33 cellular contexts compared by ENCODE assay signal in genomic region chr10:114117728-114118127, GRCh38. TPM values are rescaled to one million over a fixed set of nuclear protein-coding genes. Genes with fewer than 3 reads are reported as not detected.
DNase-seq lines count a peak whose midpoint lies in the region; ATAC-seq and TF ChIP-seq lines count a peak whose summit lies in the region.
"Had no signal": no experiment of that assay in that cellular context is flagged by ENCODE, and none has a peak within 500 bp of the region (broad histone marks: within the 10 kb centered on the region; RNA-seq: fewer than 3 reads in every experiment).

No MANE protein-coding gene starts in this region.

- intact Hi-C loops in left ventricle myocardium inferior (cut with micrococcal nuclease): no loop called here
- intact Hi-C loops in Right ventricle myocardium inferior (cut with DNase I): no loop called here
- intact Hi-C loops in left ventricle myocardium superior (cut with micrococcal nuclease): no loop called here
- intact Hi-C loops in left colon (cut with DNase I, micrococcal nuclease): no loop called here

- no peaks in the 10 kb centered on the region for H3K36me3 Mint-ChIP-seq in GM23338 (ENCODE audit: low read depth)

- ATAC-seq in Right ventricle myocardium inferior (no peak), left ventricle myocardium superior (peak; percentile 59), GM23338 (peak; percentile 27; the same call in 1 of the 3 replicates), left colon (no peak)
- ATAC-seq: A549; CD8-positive, alpha-beta T cell had no signal

- no peaks in the 10 kb centered on the region for H3K79me2 ChIP-seq in GM23338 (replicated peaks; ENCODE audit: insufficient read depth)

- peaks cover 6% of the 10 kb centered on the region for H3K36me3 ChIP-seq in left ventricle myocardium inferior
- H3K36me3 ChIP-seq in right atrium auricular region: no peaks in the 10 kb centered on the region
- no peaks in the 10 kb centered on the region for H3K36me3 ChIP-seq in GM23338 (ENCODE audit: insufficient read depth)
- H3K36me3 ChIP-seq: BE2C had no signal

- H3K27me3 ChIP-seq in left ventricle myocardium inferior (ENCODE audit: low read depth): no peaks in the 10 kb centered on the region
- no peaks in the 10 kb centered on the region for H3K27me3 ChIP-seq in right atrium auricular region
- no peaks in the 10 kb centered on the region for H3K27me3 ChIP-seq in GM23338 (ENCODE audit: insufficient read depth)
- H3K27me3 ChIP-seq: BLaER1; BLaER1 treated with 17β-estradiol and CSF1 and Interleukin-3, amounts not matched to agents 10 nM and 100 nM had no signal

- no peaks in the 10 kb centered on the region for H3K4me1 Mint-ChIP-seq in GM23338
- H3K4me1 Mint-ChIP-seq: B cell; CD14-positive monocyte; CD4-positive, alpha-beta memory T cell; CD4-positive, CD25-positive, alpha-beta regulatory T cell; CD8-positive, alpha-beta memory T cell had no signal

- H3K27ac Mint-ChIP-seq in GM23338: no peak overlapping the region
- H3K27ac Mint-ChIP-seq: B cell; CD14-positive monocyte; CD4-positive, alpha-beta memory T cell; CD4-positive, alpha-beta T cell; CD4-positive, CD25-positive, alpha-beta regulatory T cell; CD8-positive, alpha-beta memory T cell; CD8-positive, alpha-beta T cell had no signal

- H3K27ac ChIP-seq in left ventricle myocardium inferior (replicated peaks) (peak overlapping the region; percentile 9), right atrium auricular region (no peak overlapping the region), GM23338 (ENCODE audit: low read depth) (no peak overlapping the region)
- H3K27ac ChIP-seq: 22Rv1; A549; BLaER1; BLaER1 treated with 17β-estradiol and CSF1 and Interleukin-3, amounts not matched to agents 10 nM and 100 nM; C4-2B had no signal

- H4K20me1 ChIP-seq in GM23338 (replicated peaks; ENCODE audit: insufficient read depth): no peaks in the 10 kb centered on the region; the same call in 1 of the 2 replicates
- H4K20me1 ChIP-seq: BLaER1; BLaER1 treated with 17β-estradiol and CSF1 and Interleukin-3, amounts not matched to agents 10 nM and 100 nM had no signal

- TF ChIP-seq CTCF in left ventricle myocardium inferior (IDR thresholded peaks at IDR 0.05; ENCODE audit: borderline replicate concordance) (no peak), right atrium auricular region (IDR thresholded peaks at IDR 0.05) (no peak), GM23338 (conservative IDR thresholded peaks at IDR 0.05; ENCODE audit: low read depth in 2 of 2) (no peak)

- H3K4me1 ChIP-seq in left ventricle myocardium inferior (peaks cover 13% of the 10 kb centered on the region), right atrium auricular region (no peaks in the 10 kb centered on the region), GM23338 (ENCODE audit: insufficient read depth) (no peaks in the 10 kb centered on the region; the same call in 1 of the 2 replicates)
- H3K4me1 ChIP-seq: A549; BE2C; BLaER1; BLaER1 treated with 17β-estradiol and CSF1 and Interleukin-3, amounts not matched to agents 10 nM and 100 nM; Caco-2 had no signal

- H3K9me3 ChIP-seq in left ventricle myocardium inferior (replicated peaks): no peaks in the 10 kb centered on the region
- no peaks in the 10 kb centered on the region for H3K9me3 ChIP-seq in right atrium auricular region
- H3K9me3 ChIP-seq: A549; BE2C; BLaER1; BLaER1 treated with 17β-estradiol and CSF1 and Interleukin-3, amounts not matched to agents 10 nM and 100 nM; Caco-2 had no signal

- no peak for DNase-seq in left ventricle myocardium inferior
- no peak for DNase-seq in Right ventricle myocardium inferior (ENCODE audit: missing footprints)
- DNase-seq in left ventricle myocardium superior: no peak
- no peak for DNase-seq in right atrium auricular region (ENCODE audit: low spot score)
- peak; percentile 3 for DNase-seq in GM23338 (ENCODE audit: low spot score)
- no peak for DNase-seq in left colon
- DNase-seq: 8988T; ACHN; AML-193; BE2C; C1 segment of cervical spinal cord; Caco-2; Calu3; CD4-positive, alpha-beta memory T cell; CD4-positive, alpha-beta T cell; CD4-positive, CD25-positive, alpha-beta regulatory T cell; CD8-positive, alpha-beta memory T cell; CD8-positive, alpha-beta T cell; COR-L47; DMS 273 treated with DMSO at 0.1 percent for 48 hours; DMS153; DMS53; DMS79; DMS79 treated with DMSO at 0.1 percent for 48 hours; DND-41; EL had no signal

- H3K9me3 Mint-ChIP-seq in GM23338: no peaks in the 10 kb centered on the region
- H3K9me3 Mint-ChIP-seq: CD14-positive monocyte; CD4-positive, alpha-beta T cell; CD4-positive, CD25-positive, alpha-beta regulatory T cell; CD8-positive, alpha-beta memory T cell; CD8-positive, alpha-beta T cell had no signal

- no peaks in the 10 kb centered on the region for H3F3A ChIP-seq in GM23338 (replicated peaks; ENCODE audit: low read depth)

- H3K27me3 Mint-ChIP-seq in GM23338 (ENCODE audit: insufficient read depth, low read depth, poor library complexity): no peaks in the 10 kb centered on the region

- no peak overlapping the region for H3K4me3 Mint-ChIP-seq in GM23338
- H3K4me3 Mint-ChIP-seq: B cell; CD14-positive monocyte; CD4-positive, alpha-beta memory T cell; CD4-positive, alpha-beta T cell; CD4-positive, CD25-positive, alpha-beta regulatory T cell; CD8-positive, alpha-beta memory T cell; CD8-positive, alpha-beta T cell had no signal

- H3K4me3 ChIP-seq in left ventricle myocardium inferior: peak overlapping the region; percentile 37
- H3K4me3 ChIP-seq in right atrium auricular region: no peak overlapping the region
- H3K4me3 ChIP-seq in GM23338: no peak overlapping the region
- H3K4me3 ChIP-seq: A549; BLaER1; BLaER1 treated with 17β-estradiol and CSF1 and Interleukin-3, amounts not matched to agents 10 nM and 100 nM had no signal

- no peak overlapping the region for H2AFZ ChIP-seq in GM23338

- H3K4me2 ChIP-seq in GM23338: no peak overlapping the region
- H3K4me2 ChIP-seq: A549; BLaER1; BLaER1 treated with 17β-estradiol and CSF1 and Interleukin-3, amounts not matched to agents 10 nM and 100 nM had no signal

- no peaks in the 10 kb centered on the region for H3K9me2 ChIP-seq in GM23338 (ENCODE audit: insufficient read depth)

TF ChIP-seq in GM23338, 12 proteins besides CTCF, POLR2A, EP300 and RAD21 (continues in another document):
- TF ChIP-seq ZNF331 (CRISPR knock-in tag; IDR thresholded peaks at IDR 0.05; ENCODE audit: low read depth) (no peak), REST (IDR thresholded peaks at IDR 0.05; ENCODE audit: unreplicated experiment) (no peak), JUNB (IDR thresholded peaks at IDR 0.05; ENCODE audit: unreplicated experiment) (no peak), NANOG (IDR thresholded peaks at IDR 0.05; ENCODE audit: borderline replicate concordance) (no peak), POLR2AphosphoS5 (IDR thresholded peaks at IDR 0.05; ENCODE audit: low read depth) (no peak), STAT1 (IDR thresholded peaks at IDR 0.05; ENCODE audit: unreplicated experiment) (no peak), EZH2 (IDR thresholded peaks at IDR 0.05; ENCODE audit: low read depth, unreplicated experiment) (no peak), ETS1 (IDR thresholded peaks at IDR 0.05) (no peak), ZNF114 (CRISPR knock-in tag; IDR thresholded peaks at IDR 0.05) (no peak)

RNA-seq across cellular contexts. Expression of gene CCDC186, which starts 56.3 kb away (rescaled TPM):
- total RNA-seq in left ventricle myocardium inferior: 18.8 TPM
- total RNA-seq in Right ventricle myocardium inferior: 17.4 TPM
- total RNA-seq in left ventricle myocardium superior: 17.7 TPM
- total RNA-seq in right atrium auricular region: 10 to 100 TPM; 13.0 to 17.1 TPM
- 23.5 and 24.2 TPM in 2 replicates for total RNA-seq in GM23338 (2014; rRNA removed; shearing (Covaris generic))
- polyA plus RNA-seq in GM23338 (2016; fragmentation: Nextera tagmentation; extraction: Ambion mirVana): 32.6 and 50.7 TPM in 2 replicates
- total RNA-seq in left colon: 10 to 100 TPM; 42.3 to 43.3 TPM

Comparison
In these comparisons a context has a peak if more than half of its experiments do, and no peak if none do; other contexts are left out.
1. ATAC-seq: peak in left ventricle myocardium superior (single experiment) and GM23338 (single experiment); none in Right ventricle myocardium inferior (single experiment) and left colon (single experiment).